ENCODE assay signal across 20 cellular contexts in genomic region chr1:72568113-72568512, GRCh38.
A peak's percentile ranks its signal among the peaks of the same experiment; 100 is the strongest.
DNase-seq lines count a peak whose midpoint lies in the region; ATAC-seq and TF ChIP-seq lines count a peak whose summit lies in the region.
"Had no signal": no experiment of that assay in that cellular context is flagged by ENCODE, and none has a peak within 500 bp of the region (broad histone marks: within the 10 kb centered on the region; RNA-seq: fewer than 3 reads in every experiment).

No MANE protein-coding gene starts in this region.

- H2AFZ ChIP-seq in OCI-LY3 (ENCODE audit: low read depth, low read length): no peak overlapping the region
- H2AFZ ChIP-seq: neural progenitor cell, PC-9 had no signal

- peak; percentile 63 for DNase-seq in GM12865 (ENCODE audit: low read depth)
- DNase-seq in GM03348 (ENCODE audit: low spot score): no peak
- no peak for DNase-seq in GM10248 (ENCODE audit: extremely low spot score)
- no peak for DNase-seq in cortex of kidney (lab: John Stamatoyannopoulos, UW)
- DNase-seq in type B pancreatic cell (ENCODE audit: extremely low spot score, unreplicated experiment): no peak
- DNase-seq: activated CD4-positive, alpha-beta T cell treated with anti-CD3 and anti-CD28 coated beads, Interleukin-2, amount 50 U/mL, for 4 hours; Caco-2; GF-D8; glutamatergic neuron; NCI-H146; NCI-H510A had no signal

- peaks cover 27% of the 10 kb centered on the region for H3K4me1 ChIP-seq in OCI-LY3 (ENCODE audit: low read length)
- H3K4me1 ChIP-seq: Caco-2, right atrium auricular region had no signal

- POLR2A ChIA-PET in GM10248 (lab: Yijun Ruan, JAX): no interaction called here

- H3K4me3 Mint-ChIP-seq in type B pancreatic cell: no peak overlapping the region
- H3K4me3 Mint-ChIP-seq: mesothelial cell of epicardium, neural progenitor cell had no signal

- H3K9me3 ChIP-seq in OCI-LY3 (ENCODE audit: insufficient read depth, low read length): no peaks in the 10 kb centered on the region
- H3K9me3 ChIP-seq: Caco-2, right atrium auricular region had no signal

- TF ChIP-seq CTCF in GM12865 (IDR thresholded peaks at IDR 0.05; ENCODE audit: insufficient read depth, low read depth, low read length, missing control alignments) (no peak), OCI-LY3 (IDR thresholded peaks at IDR 0.05; ENCODE audit: low read depth, low read length) (no peak), GM10248 (IDR thresholded peaks at IDR 0.05; ENCODE audit: control extremely low read depth, extremely low read depth, low read depth, missing control alignments) (no peak), type B pancreatic cell (conservative IDR thresholded peaks at IDR 0.05) (no peak)

- peak overlapping the region; percentile 51 for H3K27ac ChIP-seq in OCI-LY3 (ENCODE audit: low read length)
- H3K27ac ChIP-seq: epithelial cell of prostate, neural progenitor cell, PC-9, right atrium auricular region had no signal

- no peaks in the 10 kb centered on the region for H3K9me3 Mint-ChIP-seq in type B pancreatic cell
- H3K9me3 Mint-ChIP-seq: activated T-helper 2 cell treated with anti-CD3 and anti-CD28 coated beads, Interferon-gamma antibody, Interleukin-2, Interleukin-4, amounts not matched to agents 10 μg/mL and 5 μg/mL and 100 μg/mL, durations not matched to agents 14 hours and 24 hours and 36 hours; mesothelial cell of epicardium; neural progenitor cell had no signal

- no peaks in the 10 kb centered on the region for H3K36me3 Mint-ChIP-seq in type B pancreatic cell
- H3K36me3 Mint-ChIP-seq: mesothelial cell of epicardium, neural progenitor cell had no signal

- H3K4me1 Mint-ChIP-seq in type B pancreatic cell (ENCODE audit: unreplicated experiment): no peaks in the 10 kb centered on the region

- H3K79me2 ChIP-seq in OCI-LY3 (ENCODE audit: low read length): no peaks in the 10 kb centered on the region

- no peak overlapping the region for H3K27ac Mint-ChIP-seq in type B pancreatic cell
- H3K27ac Mint-ChIP-seq: activated T-helper 2 cell treated with anti-CD3 and anti-CD28 coated beads, Interferon-gamma antibody, Interleukin-2, Interleukin-4, amounts not matched to agents 10 μg/mL and 5 μg/mL and 100 μg/mL, durations not matched to agents 14 hours and 24 hours and 36 hours; mesothelial cell of epicardium; neural progenitor cell had no signal

- no peaks in the 10 kb centered on the region for H3K27me3 Mint-ChIP-seq in type B pancreatic cell

- peak overlapping the region; percentile 59 for H3K4me2 ChIP-seq in OCI-LY3 (ENCODE audit: low read length)
- H3K4me2 ChIP-seq: neural progenitor cell, PC-9 had no signal

- H3K4me3 ChIP-seq in GM12865 (ENCODE audit: low read depth, low read length): no peak overlapping the region
- H3K4me3 ChIP-seq in OCI-LY3 (ENCODE audit: low read length): peak overlapping the region; percentile 17; the same call in 1 of the 2 replicates
- H3K4me3 ChIP-seq: neural progenitor cell, PC-9, right atrium auricular region had no signal

- CTCF ChIA-PET in GM10248 (lab: Yijun Ruan, JAX): interaction anchor here (1.5 kb wide), 1 partner anchor 12 kb away, joined by 3 read pairs; no protein-coding TSS in a partner anchor

- ATAC-seq in GM19324 (IDR thresholded peaks at IDR 0.05; ENCODE audit: low FRiP score, unreplicated experiment): peak; percentile 56
- peak; percentile 70 for ATAC-seq in HG02973 (IDR thresholded peaks at IDR 0.05; ENCODE audit: unreplicated experiment)

- H3K27me3 ChIP-seq in OCI-LY3 (ENCODE audit: low read depth, low read length): no peaks in the 10 kb centered on the region
- H3K27me3 ChIP-seq: neural progenitor cell, right atrium auricular region had no signal

- no peak overlapping the region for H3K9ac ChIP-seq in OCI-LY3 (ENCODE audit: low read length)
- H3K9ac ChIP-seq: neural progenitor cell had no signal

- no peaks in the 10 kb centered on the region for H3K36me3 ChIP-seq in OCI-LY3 (replicated peaks; ENCODE audit: low read depth, low read length)
- H3K36me3 ChIP-seq: neural progenitor cell, right atrium auricular region had no signal

- no peaks in the 10 kb centered on the region for H4K20me1 ChIP-seq in OCI-LY3 (ENCODE audit: insufficient read depth, low read length)
